In the genomic region with DNA sequence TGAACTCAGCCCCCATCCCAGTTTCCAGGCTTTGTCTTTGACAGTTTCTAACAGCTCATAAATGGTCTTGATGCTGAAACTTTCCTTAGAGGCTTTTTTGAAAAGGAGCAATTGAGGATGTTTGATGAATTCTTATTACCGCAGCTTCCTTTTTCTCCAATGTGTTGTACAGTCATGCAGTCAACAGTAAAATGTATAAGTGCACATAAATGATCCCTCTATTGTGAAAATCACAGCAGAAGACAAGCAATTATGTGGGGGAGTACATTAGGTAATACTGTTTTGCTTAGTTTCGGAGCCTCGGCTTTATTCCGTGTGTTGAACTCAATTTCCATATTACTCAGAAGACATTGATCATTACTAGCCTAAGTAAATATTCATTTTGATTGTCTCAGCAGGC, we compare ENCODE assay signal across 17 cellular contexts.
"Had no signal": no experiment of that assay in that cellular context is flagged by ENCODE, and none has a peak within 500 bp of the region (broad histone marks: within the 10 kb centered on the region; RNA-seq: fewer than 3 reads in every experiment).

No MANE protein-coding gene starts in this region.

- DNase-seq: dermis blood vessel endothelial cell; effector memory CD4-positive, alpha-beta T cell; foreskin keratinocyte; heart left ventricle; kidney; natural killer cell; right cardiac atrium; sigmoid colon; stimulated activated CD4-positive, alpha-beta T cell treated with anti-CD3 and anti-CD28 coated beads, Interleukin-2, amount 100 ng/mL, for 24 hours; stimulated activated CD4-positive, alpha-beta T cell treated with anti-CD3 and anti-CD28 coated beads, Interleukin-4, amount 100 ng/mL, for 4 hours; stimulated activated naive CD8-positive, alpha-beta T cell treated with anti-CD3 and anti-CD28 coated beads, Interleukin-15, Interleukin-2, amounts not matched to agents 100 U/mL and 50 U/mL, for 24 hours; substantia nigra; testis; tibial artery had no signal

- ATAC-seq: foreskin keratinocyte; gastroesophageal sphincter; heart left ventricle; left lobe of liver; natural killer cell; right cardiac atrium; stimulated activated memory B cell treated with anti-CD40 and anti-IgM and Interleukin-4, amounts not matched to agents 10 μg/mL and 1 μg/mL and 100 μg/mL, for 72 hours; stimulated activated naive CD8-positive, alpha-beta T cell treated with anti-CD3 and anti-CD28 coated beads, Interleukin-15, Interleukin-2, amounts not matched to agents 100 U/mL and 50 U/mL, for 24 hours had no signal
